In genomic region chr14:68598089-68598488, GRCh38 we compare ENCODE assay signal across 2 cellular contexts.
TF ChIP-seq lines count a peak whose summit lies in the region.

No MANE protein-coding gene starts in this region.

TF ChIP-seq in K562, 482 proteins besides CTCF, POLR2A, EP300 and RAD21 (continued from another document):
- TF ChIP-seq, protein P1, sequence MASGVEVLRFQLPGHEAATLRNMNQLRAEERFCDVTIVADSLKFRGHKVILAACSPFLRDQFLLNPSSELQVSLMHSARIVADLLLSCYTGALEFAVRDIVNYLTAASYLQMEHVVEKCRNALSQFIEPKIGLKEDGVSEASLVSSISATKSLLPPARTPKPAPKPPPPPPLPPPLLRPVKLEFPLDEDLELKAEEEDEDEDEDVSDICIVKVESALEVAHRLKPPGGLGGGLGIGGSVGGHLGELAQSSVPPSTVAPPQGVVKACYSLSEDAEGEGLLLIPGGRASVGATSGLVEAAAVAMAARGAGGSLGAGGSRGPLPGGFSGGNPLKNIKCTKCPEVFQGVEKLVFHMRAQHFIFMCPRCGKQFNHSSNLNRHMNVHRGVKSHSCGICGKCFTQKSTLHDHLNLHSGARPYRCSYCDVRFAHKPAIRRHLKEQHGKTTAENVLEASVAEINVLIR (CRISPR knock-in tag; IDR thresholded peaks at IDR 0.05), result no peak
- TF ChIP-seq, protein P2, sequence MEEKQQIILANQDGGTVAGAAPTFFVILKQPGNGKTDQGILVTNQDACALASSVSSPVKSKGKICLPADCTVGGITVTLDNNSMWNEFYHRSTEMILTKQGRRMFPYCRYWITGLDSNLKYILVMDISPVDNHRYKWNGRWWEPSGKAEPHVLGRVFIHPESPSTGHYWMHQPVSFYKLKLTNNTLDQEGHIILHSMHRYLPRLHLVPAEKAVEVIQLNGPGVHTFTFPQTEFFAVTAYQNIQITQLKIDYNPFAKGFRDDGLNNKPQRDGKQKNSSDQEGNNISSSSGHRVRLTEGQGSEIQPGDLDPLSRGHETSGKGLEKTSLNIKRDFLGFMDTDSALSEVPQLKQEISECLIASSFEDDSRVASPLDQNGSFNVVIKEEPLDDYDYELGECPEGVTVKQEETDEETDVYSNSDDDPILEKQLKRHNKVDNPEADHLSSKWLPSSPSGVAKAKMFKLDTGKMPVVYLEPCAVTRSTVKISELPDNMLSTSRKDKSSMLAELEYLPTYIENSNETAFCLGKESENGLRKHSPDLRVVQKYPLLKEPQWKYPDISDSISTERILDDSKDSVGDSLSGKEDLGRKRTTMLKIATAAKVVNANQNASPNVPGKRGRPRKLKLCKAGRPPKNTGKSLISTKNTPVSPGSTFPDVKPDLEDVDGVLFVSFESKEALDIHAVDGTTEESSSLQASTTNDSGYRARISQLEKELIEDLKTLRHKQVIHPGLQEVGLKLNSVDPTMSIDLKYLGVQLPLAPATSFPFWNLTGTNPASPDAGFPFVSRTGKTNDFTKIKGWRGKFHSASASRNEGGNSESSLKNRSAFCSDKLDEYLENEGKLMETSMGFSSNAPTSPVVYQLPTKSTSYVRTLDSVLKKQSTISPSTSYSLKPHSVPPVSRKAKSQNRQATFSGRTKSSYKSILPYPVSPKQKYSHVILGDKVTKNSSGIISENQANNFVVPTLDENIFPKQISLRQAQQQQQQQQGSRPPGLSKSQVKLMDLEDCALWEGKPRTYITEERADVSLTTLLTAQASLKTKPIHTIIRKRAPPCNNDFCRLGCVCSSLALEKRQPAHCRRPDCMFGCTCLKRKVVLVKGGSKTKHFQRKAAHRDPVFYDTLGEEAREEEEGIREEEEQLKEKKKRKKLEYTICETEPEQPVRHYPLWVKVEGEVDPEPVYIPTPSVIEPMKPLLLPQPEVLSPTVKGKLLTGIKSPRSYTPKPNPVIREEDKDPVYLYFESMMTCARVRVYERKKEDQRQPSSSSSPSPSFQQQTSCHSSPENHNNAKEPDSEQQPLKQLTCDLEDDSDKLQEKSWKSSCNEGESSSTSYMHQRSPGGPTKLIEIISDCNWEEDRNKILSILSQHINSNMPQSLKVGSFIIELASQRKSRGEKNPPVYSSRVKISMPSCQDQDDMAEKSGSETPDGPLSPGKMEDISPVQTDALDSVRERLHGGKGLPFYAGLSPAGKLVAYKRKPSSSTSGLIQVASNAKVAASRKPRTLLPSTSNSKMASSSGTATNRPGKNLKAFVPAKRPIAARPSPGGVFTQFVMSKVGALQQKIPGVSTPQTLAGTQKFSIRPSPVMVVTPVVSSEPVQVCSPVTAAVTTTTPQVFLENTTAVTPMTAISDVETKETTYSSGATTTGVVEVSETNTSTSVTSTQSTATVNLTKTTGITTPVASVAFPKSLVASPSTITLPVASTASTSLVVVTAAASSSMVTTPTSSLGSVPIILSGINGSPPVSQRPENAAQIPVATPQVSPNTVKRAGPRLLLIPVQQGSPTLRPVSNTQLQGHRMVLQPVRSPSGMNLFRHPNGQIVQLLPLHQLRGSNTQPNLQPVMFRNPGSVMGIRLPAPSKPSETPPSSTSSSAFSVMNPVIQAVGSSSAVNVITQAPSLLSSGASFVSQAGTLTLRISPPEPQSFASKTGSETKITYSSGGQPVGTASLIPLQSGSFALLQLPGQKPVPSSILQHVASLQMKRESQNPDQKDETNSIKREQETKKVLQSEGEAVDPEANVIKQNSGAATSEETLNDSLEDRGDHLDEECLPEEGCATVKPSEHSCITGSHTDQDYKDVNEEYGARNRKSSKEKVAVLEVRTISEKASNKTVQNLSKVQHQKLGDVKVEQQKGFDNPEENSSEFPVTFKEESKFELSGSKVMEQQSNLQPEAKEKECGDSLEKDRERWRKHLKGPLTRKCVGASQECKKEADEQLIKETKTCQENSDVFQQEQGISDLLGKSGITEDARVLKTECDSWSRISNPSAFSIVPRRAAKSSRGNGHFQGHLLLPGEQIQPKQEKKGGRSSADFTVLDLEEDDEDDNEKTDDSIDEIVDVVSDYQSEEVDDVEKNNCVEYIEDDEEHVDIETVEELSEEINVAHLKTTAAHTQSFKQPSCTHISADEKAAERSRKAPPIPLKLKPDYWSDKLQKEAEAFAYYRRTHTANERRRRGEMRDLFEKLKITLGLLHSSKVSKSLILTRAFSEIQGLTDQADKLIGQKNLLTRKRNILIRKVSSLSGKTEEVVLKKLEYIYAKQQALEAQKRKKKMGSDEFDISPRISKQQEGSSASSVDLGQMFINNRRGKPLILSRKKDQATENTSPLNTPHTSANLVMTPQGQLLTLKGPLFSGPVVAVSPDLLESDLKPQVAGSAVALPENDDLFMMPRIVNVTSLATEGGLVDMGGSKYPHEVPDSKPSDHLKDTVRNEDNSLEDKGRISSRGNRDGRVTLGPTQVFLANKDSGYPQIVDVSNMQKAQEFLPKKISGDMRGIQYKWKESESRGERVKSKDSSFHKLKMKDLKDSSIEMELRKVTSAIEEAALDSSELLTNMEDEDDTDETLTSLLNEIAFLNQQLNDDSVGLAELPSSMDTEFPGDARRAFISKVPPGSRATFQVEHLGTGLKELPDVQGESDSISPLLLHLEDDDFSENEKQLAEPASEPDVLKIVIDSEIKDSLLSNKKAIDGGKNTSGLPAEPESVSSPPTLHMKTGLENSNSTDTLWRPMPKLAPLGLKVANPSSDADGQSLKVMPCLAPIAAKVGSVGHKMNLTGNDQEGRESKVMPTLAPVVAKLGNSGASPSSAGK (IDR thresholded peaks at IDR 0.05), result no peak
- no peak for TF ChIP-seq BHLHE40 (IDR thresholded peaks at IDR 0.05; ENCODE audit: low read length)
- TF ChIP-seq NEUROD1 (IDR thresholded peaks at IDR 0.05; ENCODE audit: borderline replicate concordance, low read depth, low read length, partially characterized antibody), result no peak

TF ChIP-seq in liver, 16 proteins besides CTCF, POLR2A, EP300 and RAD21 (continued from another document):
- TF ChIP-seq, protein P3, sequence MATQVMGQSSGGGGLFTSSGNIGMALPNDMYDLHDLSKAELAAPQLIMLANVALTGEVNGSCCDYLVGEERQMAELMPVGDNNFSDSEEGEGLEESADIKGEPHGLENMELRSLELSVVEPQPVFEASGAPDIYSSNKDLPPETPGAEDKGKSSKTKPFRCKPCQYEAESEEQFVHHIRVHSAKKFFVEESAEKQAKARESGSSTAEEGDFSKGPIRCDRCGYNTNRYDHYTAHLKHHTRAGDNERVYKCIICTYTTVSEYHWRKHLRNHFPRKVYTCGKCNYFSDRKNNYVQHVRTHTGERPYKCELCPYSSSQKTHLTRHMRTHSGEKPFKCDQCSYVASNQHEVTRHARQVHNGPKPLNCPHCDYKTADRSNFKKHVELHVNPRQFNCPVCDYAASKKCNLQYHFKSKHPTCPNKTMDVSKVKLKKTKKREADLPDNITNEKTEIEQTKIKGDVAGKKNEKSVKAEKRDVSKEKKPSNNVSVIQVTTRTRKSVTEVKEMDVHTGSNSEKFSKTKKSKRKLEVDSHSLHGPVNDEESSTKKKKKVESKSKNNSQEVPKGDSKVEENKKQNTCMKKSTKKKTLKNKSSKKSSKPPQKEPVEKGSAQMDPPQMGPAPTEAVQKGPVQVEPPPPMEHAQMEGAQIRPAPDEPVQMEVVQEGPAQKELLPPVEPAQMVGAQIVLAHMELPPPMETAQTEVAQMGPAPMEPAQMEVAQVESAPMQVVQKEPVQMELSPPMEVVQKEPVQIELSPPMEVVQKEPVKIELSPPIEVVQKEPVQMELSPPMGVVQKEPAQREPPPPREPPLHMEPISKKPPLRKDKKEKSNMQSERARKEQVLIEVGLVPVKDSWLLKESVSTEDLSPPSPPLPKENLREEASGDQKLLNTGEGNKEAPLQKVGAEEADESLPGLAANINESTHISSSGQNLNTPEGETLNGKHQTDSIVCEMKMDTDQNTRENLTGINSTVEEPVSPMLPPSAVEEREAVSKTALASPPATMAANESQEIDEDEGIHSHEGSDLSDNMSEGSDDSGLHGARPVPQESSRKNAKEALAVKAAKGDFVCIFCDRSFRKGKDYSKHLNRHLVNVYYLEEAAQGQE (IDR thresholded peaks at IDR 0.05), result no peak
- TF ChIP-seq GABPA (IDR thresholded peaks at IDR 0.05 in 1 of 2, conservative IDR thresholded peaks at IDR 0.05 in 1 of 2) (no peak), NR2F2 (IDR thresholded peaks at IDR 0.05) (no peak), SP1 (IDR thresholded peaks at IDR 0.05) (no peak), HNF4A (conservative IDR thresholded peaks at IDR 0.05) (no peak), FOXA1 (IDR thresholded peaks at IDR 0.05) (no peak), RXRA (IDR thresholded peaks at IDR 0.05) (no peak), YY1 (IDR thresholded peaks at IDR 0.05) (no peak)
- TF ChIP-seq, protein P4, sequence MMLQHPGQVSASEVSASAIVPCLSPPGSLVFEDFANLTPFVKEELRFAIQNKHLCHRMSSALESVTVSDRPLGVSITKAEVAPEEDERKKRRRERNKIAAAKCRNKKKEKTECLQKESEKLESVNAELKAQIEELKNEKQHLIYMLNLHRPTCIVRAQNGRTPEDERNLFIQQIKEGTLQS (IDR thresholded peaks at IDR 0.05), result no peak
